Comparison of ENCODE assay signal across 8 cellular contexts in the genomic region with DNA sequence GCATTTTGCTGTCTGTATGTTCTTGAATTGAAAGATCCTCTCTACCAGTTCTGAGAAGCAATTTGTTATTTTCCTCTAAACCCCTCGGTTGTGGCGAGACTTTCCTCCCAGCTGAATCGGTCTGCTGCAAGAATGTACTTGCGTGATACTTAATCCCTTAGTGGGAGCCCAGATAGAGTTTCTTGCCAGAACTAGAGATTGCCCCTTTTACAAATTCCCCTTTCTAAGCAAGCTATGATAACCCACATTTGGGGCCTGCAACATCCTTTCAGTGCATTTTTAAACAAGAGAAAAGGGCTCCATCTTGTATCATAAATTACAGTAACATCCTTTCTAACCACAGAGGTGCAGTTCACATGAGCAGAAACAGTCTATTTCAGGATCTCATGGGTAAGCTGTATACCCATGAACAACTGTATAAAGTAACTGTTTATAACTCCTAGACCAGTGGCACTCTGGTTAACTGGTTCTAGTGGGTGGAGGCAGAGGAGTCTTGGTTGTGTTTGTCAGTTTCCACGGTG.
DNase-seq lines count a peak whose midpoint lies in the region; ATAC-seq and TF ChIP-seq lines count a peak whose summit lies in the region.

No MANE protein-coding gene starts in this region.

- H3K9ac ChIP-seq in MM.1S (ENCODE audit: low read length), result no peak overlapping the region

- CTCF ChIA-PET in activated naive CD4-positive, alpha-beta T cell treated with anti-CD3 and anti-CD28 coated beads for 36 hours (lab: Charles Lee), result interaction anchor here (1.0 to 1.7 kb wide), 3 partner anchors 16 to 168 kb away, joined by 3 to 5 read pairs (median 5); no protein-coding TSS in a partner anchor

- H3K27ac Mint-ChIP-seq in activated naive CD4-positive, alpha-beta T cell treated with anti-CD3 and anti-CD28 coated beads for 36 hours, result peak overlapping the region; percentile 90

- H3K36me3 Mint-ChIP-seq in activated naive CD4-positive, alpha-beta T cell treated with anti-CD3 and anti-CD28 coated beads for 36 hours (ENCODE audit: low read depth), result no peaks in the 10 kb centered on the region

- peak overlapping the region; percentile 19 for H3K4me3 Mint-ChIP-seq in activated naive CD4-positive, alpha-beta T cell treated with anti-CD3 and anti-CD28 coated beads for 36 hours

- peak; percentile 27 for DNase-seq in activated naive CD4-positive, alpha-beta T cell treated with anti-CD3 and anti-CD28 coated beads for 36 hours
- DNase-seq in activated naive CD4-positive, alpha-beta T cell (lab: John Stamatoyannopoulos, UW), result no peak
- DNase-seq in MM.1S, result peak; percentile 32
- DNase-seq in choroid plexus epithelial cell (ENCODE audit: low read depth), result peak; percentile 58
- DNase-seq in spleen, result no peak
- DNase-seq in NK-92 (lab: John Stamatoyannopoulos, UW; ENCODE audit: unreplicated experiment), result no peak
- no peak for DNase-seq in NCI-H2107 (lab: John Stamatoyannopoulos, UW)

- no peak overlapping the region for H3K27ac ChIP-seq in MM.1S (ENCODE audit: low read length)
- peak overlapping the region; percentile 27 to 83 (median 74) for H3K27ac ChIP-seq in spleen

- H3K27me3 ChIP-seq in MM.1S (replicated peaks; ENCODE audit: insufficient read depth, low read length) (no peaks in the 10 kb centered on the region), spleen (replicated peaks in 1 of 7) (no peaks in the 10 kb centered on the region)

- H3K4me3 ChIP-seq in MM.1S (ENCODE audit: low read length), result no peak overlapping the region
- H3K4me3 ChIP-seq in choroid plexus epithelial cell (ENCODE audit: low read depth, low read length), result no peak overlapping the region
- no peak overlapping the region for H3K4me3 ChIP-seq in spleen

- no peaks in the 10 kb centered on the region for H3K79me2 ChIP-seq in MM.1S (ENCODE audit: low read length)

- H4K20me1 ChIP-seq in MM.1S (ENCODE audit: insufficient read depth, low read length), result no peaks in the 10 kb centered on the region

- peaks cover 47% of the 10 kb centered on the region for H3K4me1 Mint-ChIP-seq in activated naive CD4-positive, alpha-beta T cell treated with anti-CD3 and anti-CD28 coated beads for 36 hours (ENCODE audit: low read depth)

- intact Hi-C loops in activated naive CD4-positive, alpha-beta T cell treated with anti-CD3 and anti-CD28 coated beads for 36 hours (cut with micrococcal nuclease), result loop anchor here (1.0 to 5.0 kb wide), 6 partner anchors 17 to 192 kb away; no protein-coding TSS in a partner anchor
- intact Hi-C loops in spleen (cut with DNase I; ENCODE audit: low total_unique reads), result no loop called here

- 17 to 29% (median 26%) methylated on average over 5 of the region's 5 CpGs for WGBS in spleen, 5 donors

- no peak overlapping the region for H3K4me2 ChIP-seq in MM.1S (ENCODE audit: low read depth, low read length)

- TF ChIP-seq CTCF in MM.1S (IDR thresholded peaks at IDR 0.05; ENCODE audit: low read length) (no peak), choroid plexus epithelial cell (conservative IDR thresholded peaks at IDR 0.05; ENCODE audit: low read depth, low read length) (no peak), spleen (IDR thresholded peaks at IDR 0.05 in 8 of 11, conservative IDR thresholded peaks at IDR 0.05 in 3 of 11) (no peak)

- H3K9me3 Mint-ChIP-seq in activated naive CD4-positive, alpha-beta T cell treated with anti-CD3 and anti-CD28 coated beads for 36 hours, result no peaks in the 10 kb centered on the region

- H3K36me3 ChIP-seq in MM.1S (replicated peaks; ENCODE audit: insufficient read depth, low read length), result no peaks in the 10 kb centered on the region
- no peaks in the 10 kb centered on the region for H3K36me3 ChIP-seq in spleen

- H3K9me2 ChIP-seq in MM.1S (replicated peaks; ENCODE audit: insufficient read depth, low read length), result no peaks in the 10 kb centered on the region

- no peak for ATAC-seq in HG03139 (IDR thresholded peaks at IDR 0.05; ENCODE audit: unreplicated experiment)

- no peak overlapping the region for H2AFZ ChIP-seq in MM.1S (ENCODE audit: low read length)

- H3K4me1 ChIP-seq in MM.1S (ENCODE audit: low read length) (peaks cover 24% of the 10 kb centered on the region), spleen (peaks cover 22 to 48% (median 38%) of the 10 kb centered on the region in 6 donors)

- peaks cover 14% of the 10 kb centered on the region for H3F3A ChIP-seq in MM.1S (ENCODE audit: insufficient read depth, low read length)

- no peaks in the 10 kb centered on the region for H3K27me3 Mint-ChIP-seq in activated naive CD4-positive, alpha-beta T cell treated with anti-CD3 and anti-CD28 coated beads for 36 hours (ENCODE audit: low read depth)

- TF ChIP-seq POLR2A in spleen (IDR thresholded peaks at IDR 0.05), result no peak

- no peaks in the 10 kb centered on the region for H3K9me3 ChIP-seq in MM.1S (replicated peaks; ENCODE audit: insufficient read depth, low read length)
- no peaks in the 10 kb centered on the region for H3K9me3 ChIP-seq in spleen

Comparison
In these comparisons a context has a peak if more than half of its experiments do, and no peak if none do; other contexts are left out.
1. DNase-seq: peak in activated naive CD4-positive, alpha-beta T cell treated with anti-CD3 and anti-CD28 coated beads for 36 hours (single experiment), MM.1S (single experiment) and choroid plexus epithelial cell (single experiment); none in activated naive CD4-positive, alpha-beta T cell (0 of 4), spleen (single experiment), NK-92 (single experiment) and NCI-H2107 (single experiment).